28 cellular contexts compared by ENCODE assay signal in genomic region chr6:162363757-162364156, GRCh38.
DNase-seq lines count a peak whose midpoint lies in the region; ATAC-seq and TF ChIP-seq lines count a peak whose summit lies in the region.
"Had no signal": no experiment of that assay in that cellular context is flagged by ENCODE, and none has a peak within 500 bp of the region (broad histone marks: within the 10 kb centered on the region; RNA-seq: fewer than 3 reads in every experiment).

No MANE protein-coding gene starts in this region.

- no peak for ATAC-seq in GM18502 (IDR thresholded peaks at IDR 0.05; ENCODE audit: poor library complexity, unreplicated experiment)
- no peak for ATAC-seq in HG02588 (IDR thresholded peaks at IDR 0.05; ENCODE audit: unreplicated experiment)
- ATAC-seq: A549; activated naive CD8-positive, alpha-beta T cell treated with anti-CD3 and anti-CD28 coated beads, Interleukin-2, amount 50 U/mL, for 24 hours; pancreas had no signal

- no peak overlapping the region for H3K4me3 ChIP-seq in cardiac fibroblast (replicated peaks in 1 of 2; ENCODE audit: low read depth in 2 of 2, low read length in 2 of 2)
- H3K4me3 ChIP-seq: A549, pancreas, right atrium auricular region, SK-N-MC, suprapubic skin had no signal

- TF ChIP-seq CTCF in cardiac fibroblast (IDR thresholded peaks at IDR 0.05; ENCODE audit: low read depth, low read length), result no peak

- DNase-seq in Daoy (ENCODE audit: low read depth), result peak; percentile 14
- DNase-seq in LHCN-M2 (ENCODE audit: low read depth), result peak; percentile 18
- peak; percentile 17 to 41 for DNase-seq in cardiac fibroblast (ENCODE audit: low read depth in 2 of 2)
- DNase-seq in left kidney (ENCODE audit: low read depth, low spot score), result peak; percentile 12
- DNase-seq in activated T-cell treated with anti-CD3 and anti-CD28 coated beads, Interleukin-2, amount 50 U/mL, for 48 hours, result no peak
- DNase-seq in CD1c-positive myeloid dendritic cell (ENCODE audit: extremely low spot score), result no peak
- DNase-seq: activated CD4-positive, alpha-beta T cell treated with anti-CD3 and anti-CD28 coated beads, Interleukin-2, amount 50 U/mL, for 4 hours; activated naive CD4-positive, alpha-beta T cell; activated naive CD8-positive, alpha-beta T cell treated with anti-CD3 and anti-CD28 coated beads, Interleukin-2, amount 50 U/mL, for 24 hours; AML-193; CD4-positive, alpha-beta T cell; central memory CD4-positive, alpha-beta T cell; cortex of kidney; effector memory CD4-positive, alpha-beta T cell; H9; head of caudate nucleus; kidney glomerular epithelial cell; NCI-H146; NCI-H774; pancreas; stimulated activated CD4-positive, alpha-beta T cell treated with anti-CD3 and anti-CD28 coated beads, Interleukin-1b, Interleukin-23, amount 100 ng/mL, for 48 hours; stimulated activated naive CD4-positive, alpha-beta T cell treated with Interleukin-2 at 50 U/mL for 16 hours had no signal

Comparison
In these comparisons a context has a peak if more than half of its experiments do, and no peak if none do; other contexts are left out.
1. DNase-seq: peak in Daoy (single experiment), LHCN-M2 (single experiment), cardiac fibroblast (2 of 2) and left kidney (single experiment); none in activated T-cell treated with anti-CD3 and anti-CD28 coated beads, Interleukin-2, amount 50 U/mL, for 48 hours (0 of 2) and CD1c-positive myeloid dendritic cell (single experiment).